1 cellular context compared by ENCODE assay signal in genomic region chr19:48588670-48589399, GRCh38.
TF ChIP-seq lines count a peak whose summit lies in the region.

No MANE protein-coding gene starts in this region.

TF ChIP-seq in HepG2, 621 proteins besides CTCF, POLR2A, EP300 and RAD21 (continued from another document and continues in another):
- TF ChIP-seq ZBTB43 (CRISPR knock-in tag; conservative IDR thresholded peaks at IDR 0.05): no peak
- 0 out of 2 replicates have a peak, but pooled peaks have one; percentile 16 for TF ChIP-seq ZNF225 (CRISPR knock-in tag; IDR thresholded peaks at IDR 0.05)
- 0 out of 2 replicates have a peak, but pooled peaks have one; percentile 52 for TF ChIP-seq ZFP90 (CRISPR knock-in tag; IDR thresholded peaks at IDR 0.05; ENCODE audit: borderline replicate concordance)
- no peak for TF ChIP-seq SMARCE1 (IDR thresholded peaks at IDR 0.05; ENCODE audit: borderline replicate concordance)
- no peak for TF ChIP-seq CEBPG (CRISPR knock-in tag; IDR thresholded peaks at IDR 0.05)
- no peak for TF ChIP-seq PREB (CRISPR knock-in tag; IDR thresholded peaks at IDR 0.05)
- no peak for TF ChIP-seq SKIL (CRISPR knock-in tag; IDR thresholded peaks at IDR 0.05; ENCODE audit: borderline replicate concordance)
- TF ChIP-seq ZNF264 (CRISPR knock-in tag; IDR thresholded peaks at IDR 0.05): no peak
- TF ChIP-seq KAT7 (CRISPR knock-in tag; IDR thresholded peaks at IDR 0.05; ENCODE audit: borderline replicate concordance): no peak
- no peak for TF ChIP-seq MXD4 (CRISPR knock-in tag; IDR thresholded peaks at IDR 0.05)
- TF ChIP-seq IKZF4 (CRISPR knock-in tag; IDR thresholded peaks at IDR 0.05; ENCODE audit: borderline replicate concordance, low read depth, not compliant biosample characterization): no peak
- no peak for TF ChIP-seq ZBTB14 (CRISPR knock-in tag; IDR thresholded peaks at IDR 0.05)
- TF ChIP-seq DMTF1 (CRISPR knock-in tag; IDR thresholded peaks at IDR 0.05): no peak
- no peak for TF ChIP-seq KDM6A (CRISPR knock-in tag; IDR thresholded peaks at IDR 0.05; ENCODE audit: low read depth)
- TF ChIP-seq HOXA7 (CRISPR knock-in tag; IDR thresholded peaks at IDR 0.05): no peak
- peak; percentile 38; the same call in 1 of the 2 replicates for TF ChIP-seq HDAC1 (CRISPR knock-in tag; IDR thresholded peaks at IDR 0.05)
- no peak for TF ChIP-seq NFKBIZ (CRISPR knock-in tag; IDR thresholded peaks at IDR 0.05)
- no peak for TF ChIP-seq ATM (IDR thresholded peaks at IDR 0.05; ENCODE audit: borderline replicate concordance)
- TF ChIP-seq ZBTB10 (CRISPR knock-in tag; IDR thresholded peaks at IDR 0.05; ENCODE audit: borderline replicate concordance): no peak
- TF ChIP-seq MZF1 (CRISPR knock-in tag; IDR thresholded peaks at IDR 0.05; ENCODE audit: borderline replicate concordance): no peak
- TF ChIP-seq MAFG (CRISPR knock-in tag; IDR thresholded peaks at IDR 0.05): no peak
- TF ChIP-seq ZNF446 (CRISPR knock-in tag; IDR thresholded peaks at IDR 0.05): no peak
- TF ChIP-seq SNAPC5 (CRISPR knock-in tag; IDR thresholded peaks at IDR 0.05; ENCODE audit: borderline replicate concordance): no peak
- TF ChIP-seq ZBTB49 (CRISPR knock-in tag; IDR thresholded peaks at IDR 0.05; ENCODE audit: borderline replicate concordance): no peak
- no peak for TF ChIP-seq SRF (IDR thresholded peaks at IDR 0.05; ENCODE audit: low read depth, low read length)
- TF ChIP-seq HMGA1 (CRISPR knock-in tag; conservative IDR thresholded peaks at IDR 0.05): no peak
- peak; percentile 68 for TF ChIP-seq ZNF788 (CRISPR knock-in tag; IDR thresholded peaks at IDR 0.05; ENCODE audit: borderline replicate concordance)
- no peak for TF ChIP-seq HNRNPUL1 (IDR thresholded peaks at IDR 0.05; ENCODE audit: low read depth, low read length)
- TF ChIP-seq FOXP1 (IDR thresholded peaks at IDR 0.05): no peak
- TF ChIP-seq FOXP1 (CRISPR knock-in tag; IDR thresholded peaks at IDR 0.05): no peak
- TF ChIP-seq HNRNPH1 (optimal IDR thresholded peaks at IDR 0.05; ENCODE audit: low read depth, low read length): no peak
- no peak for TF ChIP-seq YY1 (IDR thresholded peaks at IDR 0.05; ENCODE audit: insufficient read depth, insufficient replicate concordance, low read depth, low read length)
- TF ChIP-seq ZNF230 (CRISPR knock-in tag; IDR thresholded peaks at IDR 0.05): no peak
- TF ChIP-seq ZHX1 (CRISPR knock-in tag; IDR thresholded peaks at IDR 0.05; ENCODE audit: low read depth): no peak
- no peak for TF ChIP-seq POLR2AphosphoS5 (IDR thresholded peaks at IDR 0.05; ENCODE audit: low read depth, low read length)
- TF ChIP-seq BRCA1 (CRISPR knock-in tag; IDR thresholded peaks at IDR 0.05): no peak
- no peak for TF ChIP-seq ZNF121 (CRISPR knock-in tag; IDR thresholded peaks at IDR 0.05)
- no peak for TF ChIP-seq ZNF605 (CRISPR knock-in tag; IDR thresholded peaks at IDR 0.05)
- TF ChIP-seq ZFAT (CRISPR knock-in tag; conservative IDR thresholded peaks at IDR 0.05): no peak
- TF ChIP-seq NAIF1 (CRISPR knock-in tag; IDR thresholded peaks at IDR 0.05; ENCODE audit: borderline replicate concordance): no peak
- TF ChIP-seq DRAP1 (CRISPR knock-in tag; IDR thresholded peaks at IDR 0.05): no peak
- TF ChIP-seq ZNF484 (CRISPR knock-in tag; IDR thresholded peaks at IDR 0.05; ENCODE audit: borderline replicate concordance, low read depth): no peak
- 0 out of 2 replicates have a peak, but pooled peaks have one; percentile 10 for TF ChIP-seq FOXO1 (CRISPR knock-in tag; IDR thresholded peaks at IDR 0.05)
